ENCODE assay signal across 1 cellular context in genomic region chr14:54837508-54838149, GRCh38.
TF ChIP-seq lines count a peak whose summit lies in the region.

No MANE protein-coding gene starts in this region.

TF ChIP-seq in HepG2, 621 proteins besides CTCF, POLR2A, EP300 and RAD21 (continued from another document and continues in another):
- TF ChIP-seq ZBTB33 (CRISPR knock-in tag; IDR thresholded peaks at IDR 0.05) (peak; percentile 44; the same call in 1 of the 2 replicates), NFYC (CRISPR knock-in tag; IDR thresholded peaks at IDR 0.05) (0 out of 2 replicates have a peak, but pooled peaks have one; percentile 7), ATF4 (CRISPR knock-in tag; IDR thresholded peaks at IDR 0.05) (peak in 1 of 2 experiments; percentile 63; a peak in 1 of 4 replicates), PCBP1 (IDR thresholded peaks at IDR 0.05; ENCODE audit: borderline replicate concordance, low read depth, low read length) (no peak), ZC3H4 (CRISPR knock-in tag; IDR thresholded peaks at IDR 0.05; ENCODE audit: borderline replicate concordance) (no peak), MIER2 (CRISPR knock-in tag; IDR thresholded peaks at IDR 0.05) (peak; percentile 64; the same call in 1 of the 2 replicates), ZKSCAN5 (CRISPR knock-in tag; IDR thresholded peaks at IDR 0.05) (peak; percentile 92), HNF1A (IDR thresholded peaks at IDR 0.05; ENCODE audit: low read depth) (peak; percentile 93), HNF1A (CRISPR knock-in tag; IDR thresholded peaks at IDR 0.05; ENCODE audit: borderline replicate concordance) (peak; percentile 97), STAG1 (CRISPR knock-in tag; IDR thresholded peaks at IDR 0.05) (peak; percentile 5; the same call in 1 of the 2 replicates), ZMAT3 (CRISPR knock-in tag; conservative IDR thresholded peaks at IDR 0.05) (peak; percentile 58; the same call in 1 of the 2 replicates), KLF13 (CRISPR knock-in tag; IDR thresholded peaks at IDR 0.05) (no peak), MBD4 (IDR thresholded peaks at IDR 0.05; ENCODE audit: borderline replicate concordance, low read length) (no peak), GATAD1 (CRISPR knock-in tag; IDR thresholded peaks at IDR 0.05) (peak; percentile 60; the same call in 1 of the 2 replicates), SPEN (CRISPR knock-in tag; IDR thresholded peaks at IDR 0.05; ENCODE audit: low read depth) (peak; percentile 70; the same call in 1 of the 2 replicates), ZNF800 (CRISPR knock-in tag; IDR thresholded peaks at IDR 0.05) (no peak), FOXC1 (CRISPR knock-in tag; IDR thresholded peaks at IDR 0.05; ENCODE audit: borderline replicate concordance) (no peak), ISL2 (CRISPR knock-in tag; IDR thresholded peaks at IDR 0.05) (peak; percentile 84), MXI1 (IDR thresholded peaks at IDR 0.05; ENCODE audit: borderline replicate concordance, low read depth, low read length) (peak; percentile 17; the same call in 1 of the 3 replicates), SIX4 (CRISPR knock-in tag; IDR thresholded peaks at IDR 0.05) (peak; percentile 49; the same call in 1 of the 2 replicates), IRF2 (CRISPR knock-in tag; IDR thresholded peaks at IDR 0.05) (0 out of 2 replicates have a peak, but pooled peaks have one; percentile 39), ZNF746 (CRISPR knock-in tag; IDR thresholded peaks at IDR 0.05) (peak; percentile 66; the same call in 1 of the 2 replicates), ZMYM4 (CRISPR knock-in tag; IDR thresholded peaks at IDR 0.05) (peak; percentile 93), ZNF570 (CRISPR knock-in tag; IDR thresholded peaks at IDR 0.05; ENCODE audit: borderline replicate concordance) (no peak), ZNF670 (CRISPR knock-in tag; IDR thresholded peaks at IDR 0.05; ENCODE audit: borderline replicate concordance) (0 out of 2 replicates have a peak, but pooled peaks have one; percentile 56), SMAD3 (CRISPR knock-in tag; IDR thresholded peaks at IDR 0.05) (peak; percentile 82; the same call in 1 of the 2 replicates), ZSCAN9 (CRISPR knock-in tag; IDR thresholded peaks at IDR 0.05; ENCODE audit: borderline replicate concordance) (peak; percentile 44; the same call in 1 of the 2 replicates), AKAP8 (CRISPR knock-in tag; IDR thresholded peaks at IDR 0.05) (peak; percentile 67; the same call in 1 of the 2 replicates), FOXP4 (CRISPR knock-in tag; IDR thresholded peaks at IDR 0.05) (peak; percentile 91), ZNF24 (IDR thresholded peaks at IDR 0.05) (no peak), NCOR1 (IDR thresholded peaks at IDR 0.05; ENCODE audit: borderline replicate concordance, low read length) (peak; percentile 98), ZNF331 (CRISPR knock-in tag; IDR thresholded peaks at IDR 0.05) (peak; percentile 84), CEBPG (CRISPR knock-in tag; IDR thresholded peaks at IDR 0.05) (peak; percentile 45; the same call in 1 of the 2 replicates), ZNF567 (CRISPR knock-in tag; IDR thresholded peaks at IDR 0.05; ENCODE audit: borderline replicate concordance) (no peak), ZNF749 (CRISPR knock-in tag; IDR thresholded peaks at IDR 0.05; ENCODE audit: borderline replicate concordance) (no peak), ZNF281 (CRISPR knock-in tag; IDR thresholded peaks at IDR 0.05; ENCODE audit: borderline replicate concordance) (peak; percentile 49; the same call in 1 of the 2 replicates), SIX1 (CRISPR knock-in tag; IDR thresholded peaks at IDR 0.05; ENCODE audit: borderline replicate concordance) (peak; percentile 67; the same call in 1 of the 2 replicates), GABPA (IDR thresholded peaks at IDR 0.05; ENCODE audit: low read depth, low read length) (no peak), GABPA (CRISPR knock-in tag; IDR thresholded peaks at IDR 0.05; ENCODE audit: low read depth) (0 out of 2 replicates have a peak, but pooled peaks have one; percentile 30), POLR2AphosphoS5 (IDR thresholded peaks at IDR 0.05; ENCODE audit: low read depth, low read length) (no peak), SYNCRIP (IDR thresholded peaks at IDR 0.05; ENCODE audit: insufficient read depth, low read depth, low read length) (no peak), HNF1B (CRISPR knock-in tag; IDR thresholded peaks at IDR 0.05) (peak; percentile 98), HNF4A (CRISPR knock-in tag; IDR thresholded peaks at IDR 0.05) (peak; percentile 99)
- TF ChIP-seq, protein P1, sequence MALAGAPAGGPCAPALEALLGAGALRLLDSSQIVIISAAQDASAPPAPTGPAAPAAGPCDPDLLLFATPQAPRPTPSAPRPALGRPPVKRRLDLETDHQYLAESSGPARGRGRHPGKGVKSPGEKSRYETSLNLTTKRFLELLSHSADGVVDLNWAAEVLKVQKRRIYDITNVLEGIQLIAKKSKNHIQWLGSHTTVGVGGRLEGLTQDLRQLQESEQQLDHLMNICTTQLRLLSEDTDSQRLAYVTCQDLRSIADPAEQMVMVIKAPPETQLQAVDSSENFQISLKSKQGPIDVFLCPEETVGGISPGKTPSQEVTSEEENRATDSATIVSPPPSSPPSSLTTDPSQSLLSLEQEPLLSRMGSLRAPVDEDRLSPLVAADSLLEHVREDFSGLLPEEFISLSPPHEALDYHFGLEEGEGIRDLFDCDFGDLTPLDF (CRISPR knock-in tag; IDR thresholded peaks at IDR 0.05), result no peak
- TF ChIP-seq, protein P2, sequence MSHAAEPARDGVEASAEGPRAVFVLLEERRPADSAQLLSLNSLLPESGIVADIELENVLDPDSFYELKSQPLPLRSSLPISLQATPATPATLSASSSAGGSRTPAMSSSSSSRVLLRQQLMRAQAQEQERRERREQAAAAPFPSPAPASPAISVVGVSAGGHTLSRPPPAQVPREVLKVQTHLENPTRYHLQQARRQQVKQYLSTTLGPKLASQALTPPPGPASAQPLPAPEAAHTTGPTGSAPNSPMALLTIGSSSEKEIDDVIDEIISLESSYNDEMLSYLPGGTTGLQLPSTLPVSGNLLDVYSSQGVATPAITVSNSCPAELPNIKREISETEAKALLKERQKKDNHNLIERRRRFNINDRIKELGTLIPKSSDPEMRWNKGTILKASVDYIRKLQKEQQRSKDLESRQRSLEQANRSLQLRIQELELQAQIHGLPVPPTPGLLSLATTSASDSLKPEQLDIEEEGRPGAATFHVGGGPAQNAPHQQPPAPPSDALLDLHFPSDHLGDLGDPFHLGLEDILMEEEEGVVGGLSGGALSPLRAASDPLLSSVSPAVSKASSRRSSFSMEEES (CRISPR knock-in tag; IDR thresholded peaks at IDR 0.05), result peak; percentile 54; the same call in 1 of the 2 replicates
